ENCODE assay signal across 10 cellular contexts in genomic region chr9:34254141-34254913, GRCh38.
DNase-seq lines count a peak whose midpoint lies in the region; ATAC-seq and TF ChIP-seq lines count a peak whose summit lies in the region.
"Had no signal": no experiment of that assay in that cellular context is flagged by ENCODE, and none has a peak within 500 bp of the region (broad histone marks: within the 10 kb centered on the region; RNA-seq: fewer than 3 reads in every experiment).

No MANE protein-coding gene starts in this region.

- peaks cover 16% of the 10 kb centered on the region for H3K36me3 ChIP-seq in rectal smooth muscle tissue (ENCODE audit: control insufficient read depth, insufficient read depth, low read length)

- peaks cover 20 to 26% of the 10 kb centered on the region in 2 donors for H3K4me1 Mint-ChIP-seq in stimulated activated naive B cell treated with anti-CD40 and anti-IgM and Interleukin-4, amounts not matched to agents 10 μg/mL and 1 μg/mL and 100 μg/mL, for 72 hours

- no peak overlapping the region for H3K9ac ChIP-seq in rectal smooth muscle tissue (ENCODE audit: low read length)

- H3K4me3 Mint-ChIP-seq in stimulated activated naive B cell treated with anti-CD40 and anti-IgM and Interleukin-4, amounts not matched to agents 10 μg/mL and 1 μg/mL and 100 μg/mL, for 72 hours, result no peak overlapping the region

- ATAC-seq in stimulated activated naive B cell treated with anti-CD40 and anti-IgM and Interleukin-4, amounts not matched to agents 10 μg/mL and 1 μg/mL and 100 μg/mL, for 72 hours (replicated peaks), result no peak

- H3K9me3 Mint-ChIP-seq in stimulated activated naive B cell treated with anti-CD40 and anti-IgM and Interleukin-4, amounts not matched to agents 10 μg/mL and 1 μg/mL and 100 μg/mL, for 72 hours, result no peaks in the 10 kb centered on the region

- H3K27me3 ChIP-seq in rectal smooth muscle tissue (ENCODE audit: control insufficient read depth, insufficient read depth, low read length), result no peaks in the 10 kb centered on the region

- TF ChIP-seq CTCF in RWPE1 (conservative IDR thresholded peaks at IDR 0.05; ENCODE audit: low read depth), result no peak
- TF ChIP-seq CTCF in fibroblast of pulmonary artery (IDR thresholded peaks at IDR 0.05; ENCODE audit: low read length, missing control alignments), result no peak

- peaks cover 31% of the 10 kb centered on the region for H3K4me1 ChIP-seq in rectal smooth muscle tissue (ENCODE audit: control insufficient read depth, insufficient read depth, low read length)

- no peaks in the 10 kb centered on the region for H3K27me3 Mint-ChIP-seq in stimulated activated naive B cell treated with anti-CD40 and anti-IgM and Interleukin-4, amounts not matched to agents 10 μg/mL and 1 μg/mL and 100 μg/mL, for 72 hours

- CTCF ChIA-PET in RWPE1 (lab: Yijun Ruan, JAX), result interaction anchor here (0.6 to 2.4 kb wide), 12 partner anchors 9 to 801 kb away, joined by 3 to 14 read pairs (median 4); no protein-coding TSS in a partner anchor

- POLR2A ChIA-PET in RWPE1 (lab: Yijun Ruan, JAX; ENCODE audit: low non-redundant PET), result interaction anchor here (0.7 kb wide), 2 partner anchors 76 to 254 kb away, joined by 3 read pairs; no protein-coding TSS in a partner anchor

- H3K27ac Mint-ChIP-seq in stimulated activated naive B cell treated with anti-CD40 and anti-IgM and Interleukin-4, amounts not matched to agents 10 μg/mL and 1 μg/mL and 100 μg/mL, for 72 hours, result no peak overlapping the region

- H3K4me3 ChIP-seq in fibroblast of pulmonary artery (replicated peaks; ENCODE audit: low read depth, low read length) (no peak overlapping the region), rectal smooth muscle tissue (ENCODE audit: low read length) (no peak overlapping the region)

- H3K27ac ChIP-seq in RWPE1 (peak overlapping the region; percentile 99), rectal smooth muscle tissue (ENCODE audit: low read depth, low read length) (peak overlapping the region; percentile 82)

- in situ Hi-C loops in Caki2 (cut with HindIII; ENCODE audit: low pct_unique_long_range_greater_than_20kb, low sequenced_read_pairs), result no loop called here

- DNase-seq in Caki2 (ENCODE audit: low read depth), result peak; percentile 61
- DNase-seq in RWPE1 (ENCODE audit: low spot score), result peak; percentile 97
- peak; percentile 65 for DNase-seq in fibroblast of pulmonary artery (ENCODE audit: low read depth)
- no peak for DNase-seq in NCI-H446 (lab: John Stamatoyannopoulos, UW)
- DNase-seq in SKM-1 treated with dmso at 0.1 percent for 144 hours (lab: John Stamatoyannopoulos, UW; ENCODE audit: unreplicated experiment), result no peak
- no peak for DNase-seq in T-helper 1 cell
- DNase-seq in stimulated activated naive B cell treated with anti-CD40 and anti-IgM and Interleukin-4, amounts not matched to agents 10 μg/mL and 1 μg/mL and 100 μg/mL, for 72 hours, result no peak
- DNase-seq: NCI-H774; stimulated activated CD4-positive, alpha-beta T cell treated with anti-CD3 and anti-CD28 coated beads, Interleukin-4, amount 100 ng/mL, for 1 hour had no signal

- peaks cover 33 to 55% of the 10 kb centered on the region in 2 donors for H3K36me3 Mint-ChIP-seq in stimulated activated naive B cell treated with anti-CD40 and anti-IgM and Interleukin-4, amounts not matched to agents 10 μg/mL and 1 μg/mL and 100 μg/mL, for 72 hours

Comparison
In these comparisons a context has a peak if more than half of its experiments do, and no peak if none do; other contexts are left out.
1. DNase-seq: peak in Caki2 (single experiment), RWPE1 (single experiment) and fibroblast of pulmonary artery (single experiment); none in NCI-H446 (0 of 2), SKM-1 treated with dmso at 0.1 percent for 144 hours (single experiment), T-helper 1 cell (0 of 5) and stimulated activated naive B cell treated with anti-CD40 and anti-IgM and Interleukin-4, amounts not matched to agents 10 μg/mL and 1 μg/mL and 100 μg/mL, for 72 hours (single experiment).